In the genomic region with DNA sequence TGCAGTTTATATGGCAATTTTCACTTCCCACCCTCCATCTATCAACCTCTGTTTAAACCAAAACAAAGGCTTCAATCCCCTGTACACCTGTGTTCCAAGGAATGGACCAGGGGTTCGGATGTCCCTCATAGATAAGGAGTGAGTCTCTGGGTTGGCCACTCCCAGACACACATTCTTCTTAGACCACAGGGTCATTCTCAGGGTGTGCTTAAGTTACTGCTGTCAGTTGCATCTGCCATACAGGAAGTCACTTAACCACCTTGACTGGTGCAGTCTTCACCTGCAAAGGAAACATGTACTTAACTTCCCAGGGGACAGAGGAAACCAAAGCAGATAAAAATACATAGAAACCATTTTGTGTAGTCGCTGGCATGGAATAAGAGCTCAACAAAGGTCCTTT, we compare ENCODE assay signal across 15 cellular contexts.
A peak's percentile ranks its signal among the peaks of the same experiment; 100 is the strongest.
DNase-seq lines count a peak whose midpoint lies in the region; ATAC-seq and TF ChIP-seq lines count a peak whose summit lies in the region.
"Had no signal": no experiment of that assay in that cellular context is flagged by ENCODE, and none has a peak within 500 bp of the region (broad histone marks: within the 10 kb centered on the region; RNA-seq: fewer than 3 reads in every experiment).

No MANE protein-coding gene starts in this region.

- peak overlapping the region; percentile 91 for H3K27ac ChIP-seq in OCI-LY7 (ENCODE audit: low read depth, low read length, poor library complexity, severe bottlenecking)
- no peak overlapping the region for H3K27ac ChIP-seq in A673 (ENCODE audit: low read depth, low read length, poor library complexity, severe bottlenecking)
- H3K27ac ChIP-seq: PC-9, sigmoid colon, transverse colon had no signal

- DNase-seq in A172 (ENCODE audit: low spot score) (peak; percentile 65), OCI-LY7 (ENCODE audit: low spot score) (peak; percentile 96), A673 (ENCODE audit: low spot score) (no peak), cardiac septum (ENCODE audit: low spot score) (no peak), BE2C (no peak)
- no peak for DNase-seq in activated CD4-positive, CD25-positive, alpha-beta regulatory T cell (lab: John Stamatoyannopoulos, UW)
- DNase-seq: activated CD8-positive, alpha-beta memory T cell treated with anti-CD3 and anti-CD28 coated beads, Interleukin-2, amount 10 ng/mL, durations not matched to agents 7 days and 5 days; dorsolateral prefrontal cortex; islet precursor cell; NCI-H1694 treated with DMSO at 0.1 percent for 48 hours; sigmoid colon; transverse colon had no signal

- CTCF ChIA-PET in OCI-LY7 (lab: Charles Lee; ENCODE audit: unreplicated experiment) (interaction anchor here (0.7 to 1.2 kb wide), 3 partner anchors 11 to 248 kb away, joined by 3 to 5 read pairs (median 3); no protein-coding TSS in a partner anchor), A673 (lab: Charles Lee) (no interaction called here)

- H3K9me3 ChIP-seq in OCI-LY7 (ENCODE audit: low read length) (peaks cover 23% of the 10 kb centered on the region), A673 (ENCODE audit: low read depth, low read length, poor library complexity, severe bottlenecking) (no peaks in the 10 kb centered on the region), BE2C (no peaks in the 10 kb centered on the region)
- H3K9me3 ChIP-seq: sigmoid colon, transverse colon had no signal

- H3K4me2 ChIP-seq in OCI-LY7 (ENCODE audit: low read length) = peak overlapping the region; percentile 66
- H3K4me2 ChIP-seq: PC-9 had no signal

- no peaks in the 10 kb centered on the region for H3K27me3 ChIP-seq in A673 (replicated peaks; ENCODE audit: insufficient read depth, low read depth, low read length, poor library complexity)
- no peaks in the 10 kb centered on the region for H3K27me3 ChIP-seq in BE2C
- H3K27me3 ChIP-seq: dorsolateral prefrontal cortex, sigmoid colon, transverse colon had no signal

- no peaks in the 10 kb centered on the region for H3K9me2 ChIP-seq in OCI-LY7 (ENCODE audit: insufficient read depth, low read length)

- H3K36me3 ChIP-seq in OCI-LY7 (ENCODE audit: insufficient read depth, low read length) (peaks cover 13% of the 10 kb centered on the region), A673 (ENCODE audit: insufficient read depth, low read length, poor library complexity, severe bottlenecking) (no peaks in the 10 kb centered on the region), BE2C (no peaks in the 10 kb centered on the region)
- H3K36me3 ChIP-seq: sigmoid colon, transverse colon had no signal

- no peaks in the 10 kb centered on the region for H3K79me2 ChIP-seq in OCI-LY7 (ENCODE audit: insufficient read depth, low read depth, low read length)

- TF ChIP-seq CTCF in OCI-LY7 (conservative IDR thresholded peaks at IDR 0.05; ENCODE audit: low read length) = no peak
- TF ChIP-seq CTCF in A673 (conservative IDR thresholded peaks at IDR 0.05; ENCODE audit: low read depth, low read length) = no peak
- no peak for TF ChIP-seq CTCF in BE2C (IDR thresholded peaks at IDR 0.05; ENCODE audit: low read depth, low read length)

- ATAC-seq in GM18909 (IDR thresholded peaks at IDR 0.05; ENCODE audit: poor library complexity, unreplicated experiment) (peak; percentile 84), HG03095 (IDR thresholded peaks at IDR 0.05; ENCODE audit: unreplicated experiment) (peak; percentile 63)
- ATAC-seq: activated CD8-positive, alpha-beta memory T cell treated with anti-CD3 and anti-CD28 coated beads, Interleukin-2, amount 10 ng/mL, durations not matched to agents 7 days and 5 days had no signal

- H3K4me1 ChIP-seq in OCI-LY7 (ENCODE audit: insufficient read depth, low read length, poor library complexity, severe bottlenecking) = peaks cover 72% of the 10 kb centered on the region
- no peaks in the 10 kb centered on the region for H3K4me1 ChIP-seq in A673 (ENCODE audit: insufficient read depth, low read length, poor library complexity, severe bottlenecking)
- H3K4me1 ChIP-seq in BE2C = no peaks in the 10 kb centered on the region
- H3K4me1 ChIP-seq: transverse colon had no signal

- POLR2A ChIA-PET in OCI-LY7 (lab: Charles Lee) (interaction anchor here (0.7 to 2.9 kb wide), 10 partner anchors 8 to 103 kb away, joined by 3 to 10 read pairs (median 6); no protein-coding TSS in a partner anchor), A673 (lab: Charles Lee; ENCODE audit: low non-redundant PET) (no interaction called here)

- H4K20me1 ChIP-seq in OCI-LY7 (ENCODE audit: insufficient read depth, low read length) = no peaks in the 10 kb centered on the region

- BruUV-seq in OCI-LY7 (replicated peaks; lab: Mats Ljungman, UMichigan) (no TSS peak), A673 (replicated peaks; lab: Mats Ljungman, UMichigan) (no TSS peak)

- peak overlapping the region; percentile 69; the same call in 1 of the 2 replicates for H2AFZ ChIP-seq in OCI-LY7 (ENCODE audit: low read length)
- H2AFZ ChIP-seq: PC-9 had no signal

- H3K4me3 ChIP-seq in OCI-LY7 (ENCODE audit: low read depth, low read length, poor library complexity, severe bottlenecking) = peak overlapping the region; percentile 38
- H3K4me3 ChIP-seq in A673 (ENCODE audit: low read depth, low read length, poor library complexity, severe bottlenecking) = no peak overlapping the region
- no peak overlapping the region for H3K4me3 ChIP-seq in BE2C (ENCODE audit: low read depth, low read length)
- H3K4me3 ChIP-seq: dorsolateral prefrontal cortex, PC-9, sigmoid colon, transverse colon had no signal

- intact Hi-C loops in OCI-LY7 (cut with micrococcal nuclease; ENCODE audit: unreplicated experiment) = loop anchor here (1.0 kb wide), 1 partner anchor 39 kb away; no protein-coding TSS in a partner anchor
- intact Hi-C loops in A673 (cut with micrococcal nuclease; ENCODE audit: unreplicated experiment) = no loop called here
- intact Hi-C loops in cardiac septum (cut with DNase I) = no loop called here

Comparison
In these comparisons a context has a peak if more than half of its experiments do, and no peak if none do; other contexts are left out.
1. DNase-seq: peak in A172 (single experiment) and OCI-LY7 (single experiment); none in activated CD4-positive, CD25-positive, alpha-beta regulatory T cell (0 of 4), A673 (single experiment), cardiac septum (single experiment) and BE2C (single experiment).